Comparison of ENCODE assay signal across 13 cellular contexts in genomic region chr11:954392-955144, GRCh38. TPM values are rescaled to one million over a fixed set of nuclear protein-coding genes. Genes with fewer than 3 reads are reported as not detected.
DNase-seq lines count a peak whose midpoint lies in the region; ATAC-seq and TF ChIP-seq lines count a peak whose summit lies in the region.
"Had no signal": no experiment of that assay in that cellular context is flagged by ENCODE, and none has a peak within 500 bp of the region (broad histone marks: within the 10 kb centered on the region; RNA-seq: fewer than 3 reads in every experiment).

No MANE protein-coding gene starts in this region.

- no peaks in the 10 kb centered on the region for H3K9me2 ChIP-seq in Loucy (replicated peaks; ENCODE audit: low read depth, low read length)

- no peaks in the 10 kb centered on the region for H3K27me3 Mint-ChIP-seq in Calu3 (ENCODE audit: unreplicated experiment)
- peaks cover 5% of the 10 kb centered on the region for H3K27me3 Mint-ChIP-seq in neural progenitor cell (ENCODE audit: insufficient read depth, low read depth)

- ATAC-seq in HG02938 (IDR thresholded peaks at IDR 0.05; ENCODE audit: unreplicated experiment) (no peak), GM18858 (IDR thresholded peaks at IDR 0.05; ENCODE audit: unreplicated experiment) (no peak), HG03520 (IDR thresholded peaks at IDR 0.05; ENCODE audit: unreplicated experiment) (no peak)
- ATAC-seq: upper lobe of right lung had no signal

- intact Hi-C loops in Calu3 (cut with micrococcal nuclease; ENCODE audit: unreplicated experiment) (no loop called here), breast epithelium (cut with DNase I; ENCODE audit: low total_unique reads) (no loop called here)

- no TSS peak for BruUV-seq in Calu3 (replicated peaks; lab: Mats Ljungman, UMichigan)

- peak overlapping the region; percentile 0 for H3K27ac Mint-ChIP-seq in Calu3 (ENCODE audit: unreplicated experiment)
- peak overlapping the region; percentile 1 for H3K27ac Mint-ChIP-seq in neural progenitor cell

- H3F3A ChIP-seq in Loucy (ENCODE audit: low read depth) (no peaks in the 10 kb centered on the region), neural progenitor cell (ENCODE audit: low read depth) (peaks cover 15% of the 10 kb centered on the region)

- no peak overlapping the region for H3K9ac ChIP-seq in Loucy (ENCODE audit: low read depth, low read length, poor library complexity, severe bottlenecking)
- H3K9ac ChIP-seq in neural progenitor cell = peak overlapping the region; percentile 31

- H2AFZ ChIP-seq in Loucy (ENCODE audit: low read length) (no peak overlapping the region), neural progenitor cell (replicated peaks) (no peak overlapping the region)

- H3K36me3 Mint-ChIP-seq in Calu3 (ENCODE audit: insufficient read depth, unreplicated experiment) (peaks cover 32% of the 10 kb centered on the region), neural progenitor cell (peaks cover 16% of the 10 kb centered on the region)

- H3K36me3 ChIP-seq in Loucy (ENCODE audit: insufficient read depth, low read length) = peaks cover 33% of the 10 kb centered on the region; the same call in 1 of the 2 replicates
- no peaks in the 10 kb centered on the region for H3K36me3 ChIP-seq in breast epithelium
- H3K36me3 ChIP-seq in neural progenitor cell = no peaks in the 10 kb centered on the region
- H3K36me3 ChIP-seq: SJSA1 had no signal

- H3K9me3 Mint-ChIP-seq in Calu3 (ENCODE audit: low read depth, unreplicated experiment) (no peaks in the 10 kb centered on the region), neural progenitor cell (peaks cover 7% of the 10 kb centered on the region)

- H3K27me3 ChIP-seq in Loucy (ENCODE audit: insufficient read depth, low read length, poor library complexity, severe bottlenecking) = no peaks in the 10 kb centered on the region
- no peaks in the 10 kb centered on the region for H3K27me3 ChIP-seq in breast epithelium
- H3K27me3 ChIP-seq in neural progenitor cell = no peaks in the 10 kb centered on the region
- H3K27me3 ChIP-seq: brain microvascular endothelial cell, heart left ventricle, SJSA1, upper lobe of right lung had no signal

- H3K9me3 ChIP-seq in Loucy (ENCODE audit: insufficient read depth, low read depth, low read length) (no peaks in the 10 kb centered on the region), breast epithelium (peaks cover under 1 to 5% of the 10 kb centered on the region in 2 donors), neural progenitor cell (ENCODE audit: low read depth) (no peaks in the 10 kb centered on the region)
- H3K9me3 ChIP-seq: SJSA1, upper lobe of right lung had no signal

- H3K4me2 ChIP-seq in Loucy (ENCODE audit: low read depth, low read length, poor library complexity, severe bottlenecking) (peak overlapping the region; percentile 26), neural progenitor cell (no peak overlapping the region)

- in situ Hi-C loops in GM13976 (cut with MboI; ENCODE audit: low sequenced_read_pairs, unreplicated experiment) = no loop called here

- peaks cover 15% of the 10 kb centered on the region for H3K4me1 ChIP-seq in Loucy (ENCODE audit: insufficient read depth, low read length, poor library complexity, severe bottlenecking)
- H3K4me1 ChIP-seq in breast epithelium = peaks cover 0 to 13% of the 10 kb centered on the region in 2 donors
- H3K4me1 ChIP-seq in neural progenitor cell = peaks cover 23% of the 10 kb centered on the region
- H3K4me1 ChIP-seq: SJSA1 had no signal

- peaks cover 88% of the 10 kb centered on the region for H3K79me2 ChIP-seq in Loucy (ENCODE audit: insufficient read depth, low read length)
- H3K79me2 ChIP-seq in neural progenitor cell (ENCODE audit: low read depth) = peaks cover 92% of the 10 kb centered on the region

- H4K20me1 ChIP-seq in Loucy (ENCODE audit: insufficient read depth, low read length, poor library complexity, severe bottlenecking) = peaks cover 32% of the 10 kb centered on the region
- peaks cover 66% of the 10 kb centered on the region for H4K20me1 ChIP-seq in neural progenitor cell (ENCODE audit: low read depth)

- H3K4me1 Mint-ChIP-seq in Calu3 (ENCODE audit: low read depth, unreplicated experiment) (peaks cover 36% of the 10 kb centered on the region), neural progenitor cell (peaks cover 42% of the 10 kb centered on the region)

- peak overlapping the region; percentile 71 to 73 for H3K27ac ChIP-seq in breast epithelium
- no peak overlapping the region for H3K27ac ChIP-seq in neural progenitor cell
- H3K27ac ChIP-seq: brain microvascular endothelial cell, heart left ventricle, SJSA1, upper lobe of right lung had no signal

- DNase-seq in Calu3 (no peak), breast epithelium (ENCODE audit: low spot score in 2 of 2) (no peak), neural progenitor cell (ENCODE audit: low spot score) (no peak), GM13976 (ENCODE audit: low spot score) (no peak)
- DNase-seq: brain microvascular endothelial cell, NCI-H1694 treated with DMSO at 0.1 percent for 48 hours, upper lobe of right lung had no signal

- CTCF ChIA-PET in Calu3 (lab: Charles Lee) = interaction anchor here (0.8 kb wide), 1 partner anchor 21 kb away, joined by 3 read pairs; no protein-coding TSS in a partner anchor

- TF ChIP-seq POLR2A in breast epithelium (IDR thresholded peaks at IDR 0.05) = no peak

- H3K4me3 ChIP-seq in Loucy (ENCODE audit: low read length, poor library complexity, severe bottlenecking) (no peak overlapping the region), breast epithelium (no peak overlapping the region), neural progenitor cell (no peak overlapping the region)
- H3K4me3 ChIP-seq: heart left ventricle, SJSA1, upper lobe of right lung had no signal

- peak overlapping the region; percentile 56 for H3K4me3 Mint-ChIP-seq in Calu3 (ENCODE audit: low read depth, unreplicated experiment)
- H3K4me3 Mint-ChIP-seq in neural progenitor cell = no peak overlapping the region

- TF ChIP-seq CTCF in Calu3 (IDR thresholded peaks at IDR 0.05; ENCODE audit: unreplicated experiment) (no peak), Loucy (conservative IDR thresholded peaks at IDR 0.05; ENCODE audit: low read length) (no peak), breast epithelium (IDR thresholded peaks at IDR 0.05) (no peak), neural progenitor cell (IDR thresholded peaks at IDR 0.05) (no peak), GM13976 (IDR thresholded peaks at IDR 0.05; ENCODE audit: borderline replicate concordance, control extremely low read depth, extremely low read depth, insufficient read depth, missing control alignments) (no peak)

RNA-seq across cellular contexts. Expression of gene AP2A2, which starts 28.9 kb away (rescaled TPM):
- total RNA-seq in Calu3 (2022) (82.9 and 92.9 TPM in 2 replicates), breast epithelium (100 to 1,000 TPM in 1 of 3 donors, 10 to 100 TPM in 2; 44.6 to 112 (median 54.7) TPM), neural progenitor cell (ENCODE audit: low replicate concordance) (50.4 and 67.5 TPM in 2 replicates)

RNA-seq across cellular contexts. Expression of gene CHID1, which starts 44.0 kb away (rescaled TPM):
- 134 and 150 TPM in 2 replicates for total RNA-seq in Calu3 (2022)
- 10 to 100 TPM; 58.3 to 79.5 (median 68.3) TPM for total RNA-seq in breast epithelium
- total RNA-seq in neural progenitor cell (ENCODE audit: low replicate concordance) = 56.6 and 62.9 TPM in 2 replicates
